In genomic region chr7:100675581-100676350, GRCh38 we compare ENCODE assay signal across 1 cellular context.
A peak's percentile ranks its signal among the peaks of the same experiment; 100 is the strongest.
TF ChIP-seq lines count a peak whose summit lies in the region.

No MANE protein-coding gene starts in this region.

TF ChIP-seq in K562, 482 proteins besides CTCF, POLR2A, EP300 and RAD21 (continued from another document and continues in another):
- TF ChIP-seq POLR2B (IDR thresholded peaks at IDR 0.05; ENCODE audit: low read depth, partially characterized antibody) (no peak), ZNF740 (CRISPR knock-in tag; IDR thresholded peaks at IDR 0.05) (peak; percentile 56; the same call in 1 of the 2 replicates), ZNF740 (tag; IDR thresholded peaks at IDR 0.05) (peak in 1 of 2 experiments; percentile 68; a peak in 1 of 4 replicates), MYC (IDR thresholded peaks at IDR 0.05; ENCODE audit: low read depth, low read length) (peak; percentile 20; the same call in 1 of the 2 replicates), MYC (CRISPR knock-in tag; IDR thresholded peaks at IDR 0.05; ENCODE audit: borderline replicate concordance, low read depth) (no peak), GATAD2A (IDR thresholded peaks at IDR 0.05) (no peak), ZNF707 (CRISPR knock-in tag; conservative IDR thresholded peaks at IDR 0.05) (no peak), ZNF253 (CRISPR knock-in tag; conservative IDR thresholded peaks at IDR 0.05) (no peak), PBX2 (CRISPR knock-in tag; IDR thresholded peaks at IDR 0.05; ENCODE audit: low read depth) (no peak), PBX2 (tag; conservative IDR thresholded peaks at IDR 0.05; ENCODE audit: low read depth) (no peak), CTBP1 (IDR thresholded peaks at IDR 0.05; ENCODE audit: borderline replicate concordance) (no peak), U2AF2 (optimal IDR thresholded peaks at IDR 0.05; ENCODE audit: low read depth, low read length) (no peak), E2F1 (CRISPR knock-in tag; IDR thresholded peaks at IDR 0.05) (no peak), BCL6 (CRISPR knock-in tag; IDR thresholded peaks at IDR 0.05) (no peak), HBP1 (CRISPR knock-in tag; IDR thresholded peaks at IDR 0.05) (no peak), PRDM10 (IDR thresholded peaks at IDR 0.05; ENCODE audit: partially characterized antibody) (peak; percentile 28), SLC30A9 (CRISPR knock-in tag; IDR thresholded peaks at IDR 0.05) (no peak), FOXJ3 (CRISPR knock-in tag; IDR thresholded peaks at IDR 0.05) (no peak), CCNT2 (IDR thresholded peaks at IDR 0.05; ENCODE audit: borderline replicate concordance, extremely low read depth, insufficient read length, low read depth, low read length) (no peak), ZSCAN29 (IDR thresholded peaks at IDR 0.05) (no peak), ZBTB2 (IDR thresholded peaks at IDR 0.05) (no peak), ZNF274 (IDR thresholded peaks at IDR 0.05; ENCODE audit: borderline replicate concordance, low read depth, low read length) (no peak), YY1 (IDR thresholded peaks at IDR 0.05; ENCODE audit: borderline replicate concordance in 1 of 3, control insufficient read depth in 1 of 3, extremely low read depth in 1 of 3, insufficient read depth in 3 of 3, insufficient read length in 1 of 3, insufficient replicate concordance in 2 of 3, low read depth in 1 of 3, low read length in 2 of 3) (peak in 1 of 3 experiments; percentile 5), HNRNPUL1 (IDR thresholded peaks at IDR 0.05; ENCODE audit: low read length) (no peak), ZNF212 (CRISPR knock-in tag; IDR thresholded peaks at IDR 0.05) (no peak), ZNF217 (CRISPR knock-in tag; IDR thresholded peaks at IDR 0.05) (no peak), ZBTB43 (CRISPR knock-in tag; IDR thresholded peaks at IDR 0.05) (no peak), DMBX1 (CRISPR knock-in tag; IDR thresholded peaks at IDR 0.05; ENCODE audit: borderline replicate concordance) (no peak), ELF1 (tag; IDR thresholded peaks at IDR 0.05) (peak; percentile 58; the same call in 1 of the 2 replicates), BRD4 (IDR thresholded peaks at IDR 0.05) (no peak), MLX (CRISPR knock-in tag; conservative IDR thresholded peaks at IDR 0.05) (no peak), HSF4 (CRISPR knock-in tag; IDR thresholded peaks at IDR 0.05; ENCODE audit: borderline replicate concordance) (no peak), KLF6 (CRISPR knock-in tag; IDR thresholded peaks at IDR 0.05; ENCODE audit: borderline replicate concordance) (no peak), ZBTB49 (CRISPR knock-in tag; IDR thresholded peaks at IDR 0.05; ENCODE audit: borderline replicate concordance) (no peak), UBTF (IDR thresholded peaks at IDR 0.05; ENCODE audit: borderline replicate concordance in 1 of 2, low read depth in 2 of 2, low read length in 2 of 2) (0 out of 4 replicates have a peak, but pooled peaks of 1 of the 2 experiments have one; percentile 21), XRCC5 (IDR thresholded peaks at IDR 0.05; ENCODE audit: low read depth, low read length) (0 out of 2 replicates have a peak, but pooled peaks have one; percentile 24), TSC22D4 (tag; IDR thresholded peaks at IDR 0.05) (no peak), NFATC3 (IDR thresholded peaks at IDR 0.05) (no peak), ZC3H8 (IDR thresholded peaks at IDR 0.05) (no peak)
